8 cellular contexts compared by ENCODE assay signal in the genomic region with DNA sequence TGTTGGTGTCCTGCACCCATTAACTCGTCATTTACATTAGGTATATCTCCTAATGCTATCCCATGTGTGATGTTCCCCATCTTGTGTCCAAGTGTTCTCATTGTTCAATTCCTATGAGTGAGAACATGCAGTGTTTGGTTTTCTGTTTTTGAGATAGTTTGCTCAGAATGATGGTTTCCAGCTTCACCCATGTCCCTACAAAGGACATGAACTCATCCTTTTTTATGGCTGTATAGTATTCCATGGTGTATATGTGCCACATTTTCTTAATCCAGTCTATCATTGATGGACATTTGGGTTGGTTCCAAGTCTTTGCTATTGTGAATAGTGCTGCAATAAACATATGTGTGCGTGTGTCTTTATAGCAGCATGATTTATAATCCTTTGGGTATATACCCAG. TPM values are rescaled to one million over a fixed set of nuclear protein-coding genes. Genes with fewer than 3 reads are reported as not detected.
"Had no signal": no experiment of that assay in that cellular context is flagged by ENCODE, and none has a peak within 500 bp of the region (broad histone marks: within the 10 kb centered on the region; RNA-seq: fewer than 3 reads in every experiment).

No MANE protein-coding gene starts in this region.

RNA-seq across cellular contexts. Expression of a gene that starts 49.1 kb away (rescaled TPM):
- total RNA-seq: activated naive CD4-positive, alpha-beta T cell treated with anti-CD3 and anti-CD28 coated beads for 36 hours; activated naive CD4-positive, alpha-beta T cell treated with anti-CD3 and anti-CD28 coated beads, Interleukin-2, amount 50 U/mL, for 72 hours; activated naive CD8-positive, alpha-beta T cell treated with anti-CD3 and anti-CD28 coated beads for 36 hours; activated naive CD8-positive, alpha-beta T cell treated with anti-CD3 and anti-CD28 coated beads, Interleukin-2, amount 10 ng/mL, durations not matched to agents 7 days and 5 days; activated T-cell treated with anti-CD3 and anti-CD28 coated beads, Interleukin-2, amount 50 U/mL, for 72 hours; activated T-helper 1 cell treated with anti-CD3 and anti-CD28 coated beads, Interleukin-12 subunit alpha, Interleukin-12 subunit beta, Interleukin-2, Interleukin-4 antibody, amounts not matched to agents 30 ng/mL and 10 ng/mL and 1 ng/mL, durations not matched to agents 14 hours and 24 hours and 36 hours; activated T-helper 17 cell treated with anti-CD3 and anti-CD28 coated beads, Interleukin-2, amount 50 U/mL, for 72 hours; activated T-helper 2 cell treated with anti-CD3 and anti-CD28 coated beads, Interferon-gamma antibody, Interleukin-2, Interleukin-4, amounts not matched to agents 10 μg/mL and 5 μg/mL and 100 μg/mL, durations not matched to agents 14 hours and 24 hours and 36 hours had no signal
